Comparison of ENCODE assay signal across 7 cellular contexts in genomic region chr18:79460445-79461300, GRCh38.
A peak's percentile ranks its signal among the peaks of the same experiment; 100 is the strongest.
DNase-seq lines count a peak whose midpoint lies in the region; ATAC-seq, FAIRE-seq and TF ChIP-seq lines count a peak whose summit lies in the region.

No MANE protein-coding gene starts in this region.

- intact Hi-C loops in left lung (cut with DNase I) = no loop called here

- peak overlapping the region; percentile 97 for H2AK5ac ChIP-seq in neuronal stem cell (ENCODE audit: low read depth, low read length)

- no peaks in the 10 kb centered on the region for H3K9me3 ChIP-seq in MM.1S (replicated peaks; ENCODE audit: insufficient read depth, low read length)
- no peaks in the 10 kb centered on the region for H3K9me3 ChIP-seq in neuronal stem cell (replicated peaks in 1 of 2; ENCODE audit: control insufficient read depth in 2 of 2, insufficient read depth in 1 of 2, low read depth in 1 of 2, low read length in 2 of 2)
- no peaks in the 10 kb centered on the region for H3K9me3 ChIP-seq in left lung
- no peaks in the 10 kb centered on the region for H3K9me3 ChIP-seq in gastroesophageal sphincter

- H3K79me2 ChIP-seq in MM.1S (ENCODE audit: low read length) = no peaks in the 10 kb centered on the region

- H4K91ac ChIP-seq in neuronal stem cell (ENCODE audit: low read depth, low read length, poor library complexity) = no peak overlapping the region

- H3K27ac ChIP-seq in MM.1S (ENCODE audit: low read length) = peak overlapping the region; percentile 15; the same call in 1 of the 2 replicates
- no peak overlapping the region for H3K27ac ChIP-seq in neuronal stem cell (replicated peaks; ENCODE audit: low read length)
- H3K27ac ChIP-seq in left lung = peak overlapping the region in 1 of 2 donors; percentile 78
- H3K27ac ChIP-seq in gastroesophageal sphincter = peak overlapping the region in 2 of 4 donors; percentile 82 to 89

- H2AFZ ChIP-seq in MM.1S (ENCODE audit: low read length) = no peak overlapping the region
- no peak overlapping the region for H2AFZ ChIP-seq in neuronal stem cell (ENCODE audit: low read length)

- H3K4me3 ChIP-seq in MM.1S (ENCODE audit: low read length) = no peak overlapping the region
- H3K4me3 ChIP-seq in neuronal stem cell (ENCODE audit: low read length in 2 of 2) = no peak overlapping the region
- no peak overlapping the region for H3K4me3 ChIP-seq in left lung
- H3K4me3 ChIP-seq in gastroesophageal sphincter = no peak overlapping the region

- no peaks in the 10 kb centered on the region for H3K27me3 ChIP-seq in MM.1S (replicated peaks; ENCODE audit: insufficient read depth, low read length)
- no peaks in the 10 kb centered on the region for H3K27me3 ChIP-seq in neuronal stem cell (ENCODE audit: control insufficient read depth in 3 of 3, insufficient read depth in 3 of 3, low read depth in 1 of 3, low read length in 3 of 3)
- no peaks in the 10 kb centered on the region for H3K27me3 ChIP-seq in left lung
- H3K27me3 ChIP-seq in gastroesophageal sphincter = no peaks in the 10 kb centered on the region

- peak; percentile 74 for ATAC-seq in GM18873 (IDR thresholded peaks at IDR 0.05; ENCODE audit: low FRiP score, unreplicated experiment)
- ATAC-seq in HG02571 (IDR thresholded peaks at IDR 0.05; ENCODE audit: unreplicated experiment) = peak; percentile 72
- ATAC-seq in left lung = no peak
- ATAC-seq in gastroesophageal sphincter = no peak

- H3K4me1 ChIP-seq in MM.1S (ENCODE audit: low read length) = no peaks in the 10 kb centered on the region
- peaks cover 2 to 17% of the 10 kb centered on the region in 2 donors for H3K4me1 ChIP-seq in neuronal stem cell (ENCODE audit: control insufficient read depth in 2 of 2, insufficient read depth in 1 of 2, low read depth in 1 of 2, low read length in 2 of 2)
- peaks cover 0 to 22% of the 10 kb centered on the region in 2 donors for H3K4me1 ChIP-seq in left lung
- H3K4me1 ChIP-seq in gastroesophageal sphincter = peaks cover 0 to 30% (median 22%) of the 10 kb centered on the region in 3 donors

- DNase-seq in MM.1S (no peak), neuronal stem cell (ENCODE audit: low spot score) (no peak), left lung (no peak), D721Med (ENCODE audit: insufficient read length, low spot score) (no peak)

- no peak overlapping the region for H3K23ac ChIP-seq in neuronal stem cell (ENCODE audit: low read depth, low read length, poor library complexity)

- H4K8ac ChIP-seq in neuronal stem cell (ENCODE audit: low read depth, low read length) = no peak overlapping the region

- H2BK120ac ChIP-seq in neuronal stem cell (ENCODE audit: low read depth, low read length) = peak overlapping the region; percentile 68

- TF ChIP-seq CTCF in MM.1S (IDR thresholded peaks at IDR 0.05; ENCODE audit: low read length) = no peak
- TF ChIP-seq CTCF in left lung (IDR thresholded peaks at IDR 0.05) = no peak
- no peak for TF ChIP-seq CTCF in D721Med (IDR thresholded peaks at IDR 0.05; ENCODE audit: insufficient read depth, missing control alignments)
- TF ChIP-seq CTCF in gastroesophageal sphincter (IDR thresholded peaks at IDR 0.05) = no peak

- peak overlapping the region; percentile 53 for H3K4ac ChIP-seq in neuronal stem cell (ENCODE audit: low read length)

- peak overlapping the region; percentile 68 for H2BK5ac ChIP-seq in neuronal stem cell (ENCODE audit: low read length)

- no peak for TF ChIP-seq POLR2A in gastroesophageal sphincter (IDR thresholded peaks at IDR 0.05)

- H4K20me1 ChIP-seq in MM.1S (ENCODE audit: insufficient read depth, low read length) = no peaks in the 10 kb centered on the region

- H3K79me1 ChIP-seq in neuronal stem cell (ENCODE audit: low read depth, low read length) = no peaks in the 10 kb centered on the region

- no peak for FAIRE-seq in D721Med (lab: Jason Lieb, UNC)

- peak overlapping the region; percentile 92 for H3K14ac ChIP-seq in neuronal stem cell (ENCODE audit: low read length)

- no peak for TF ChIP-seq EP300 in gastroesophageal sphincter (IDR thresholded peaks at IDR 0.05)

- H3K9me2 ChIP-seq in MM.1S (replicated peaks; ENCODE audit: insufficient read depth, low read length) = no peaks in the 10 kb centered on the region

- H3K36me3 ChIP-seq in MM.1S (replicated peaks; ENCODE audit: insufficient read depth, low read length) (no peaks in the 10 kb centered on the region), neuronal stem cell (replicated peaks in 1 of 2; ENCODE audit: control insufficient read depth in 2 of 2, insufficient read depth in 2 of 2, low read length in 2 of 2) (no peaks in the 10 kb centered on the region), left lung (peaks cover 0 to 43% of the 10 kb centered on the region in 2 donors), gastroesophageal sphincter (peaks cover 0 to 56% of the 10 kb centered on the region in 2 donors)

- H3K4me2 ChIP-seq in MM.1S (ENCODE audit: low read depth, low read length) (no peak overlapping the region), neuronal stem cell (ENCODE audit: insufficient read depth, low read length, poor library complexity, severe bottlenecking) (no peak overlapping the region)

- H2BK15ac ChIP-seq in neuronal stem cell (ENCODE audit: low read length) = peak overlapping the region; percentile 91

- peak overlapping the region; percentile 86 for H3K18ac ChIP-seq in neuronal stem cell (ENCODE audit: low read length)

- H3F3A ChIP-seq in MM.1S (ENCODE audit: insufficient read depth, low read length) = no peaks in the 10 kb centered on the region

- no peak overlapping the region for H3K9ac ChIP-seq in MM.1S (ENCODE audit: low read length)
- no peak overlapping the region for H3K9ac ChIP-seq in neuronal stem cell (ENCODE audit: low read depth, low read length, poor library complexity)

- WGBS in neuronal stem cell (ENCODE audit: extremely low coverage in 2 of 2, insufficient read length in 2 of 2, insufficient replicate concordance in 1 of 2), 2 donors = no CpG with 5 or more reads among the region's 33 CpGs
- WGBS in gastroesophageal sphincter (ENCODE audit: low coverage in 1 of 2), 2 donors = 35 to 76% methylated on average over 6 to 7 of the region's 33 CpGs

- peak overlapping the region; percentile 58 for H2BK12ac ChIP-seq in neuronal stem cell (ENCODE audit: low read length)

Comparison
In these comparisons a context has a peak if more than half of its experiments do, and no peak if none do; other contexts are left out.
1. ATAC-seq: peak in GM18873 (single experiment) and HG02571 (single experiment); none in left lung (single experiment) and gastroesophageal sphincter (single experiment).